ENCODE assay signal across 1 cellular context in genomic region chr17:57662644-57663308, GRCh38.
TF ChIP-seq lines count a peak whose summit lies in the region.

No MANE protein-coding gene starts in this region.

TF ChIP-seq in HepG2, 621 proteins besides CTCF, POLR2A, EP300 and RAD21 (continued from another document):
- TF ChIP-seq NFYC (CRISPR knock-in tag; IDR thresholded peaks at IDR 0.05) (peak; percentile 67), AHDC1 (CRISPR knock-in tag; IDR thresholded peaks at IDR 0.05; ENCODE audit: borderline replicate concordance) (no peak)
